7 cellular contexts compared by ENCODE assay signal in genomic region chr1:24555591-24556413, GRCh38. TPM values are rescaled to one million over a fixed set of nuclear protein-coding genes. Genes with fewer than 3 reads are reported as not detected.
A peak's percentile ranks its signal among the peaks of the same experiment; 100 is the strongest.
DNase-seq lines count a peak whose midpoint lies in the region; ATAC-seq, FAIRE-seq and TF ChIP-seq lines count a peak whose summit lies in the region.

Gene NCMAP (plus strand): TSS chr1:24556087. CDS start chr1:24595431, 39,344 bp downstream.

- DNase-seq in NCI-H510A treated with DMSO at 0.1 percent for 48 hours (lab: John Stamatoyannopoulos, UW) (peak; percentile 59), activated T-cell treated with anti-CD3 and anti-CD28 coated beads for 24 hours (ENCODE audit: low read depth) (peak; percentile 30), cardiac muscle cell (ENCODE audit: low read depth in 1 of 2, low spot score in 1 of 2) (peak in 1 of 2 donors; percentile 51), small intestine (peak; percentile 66)

- H3K4me3 ChIP-seq in cardiac muscle cell: peak within 1 kb of the TSS; percentile 25
- peak within 1 kb of the TSS; percentile 18 to 62 for H3K4me3 ChIP-seq in small intestine (ENCODE audit: low read depth in 1 of 2, low read length in 2 of 2)

- no peak for TF ChIP-seq CTCF in cardiac muscle cell (IDR thresholded peaks at IDR 0.05; ENCODE audit: low read depth, low read length)

- no peak for FAIRE-seq in small intestine (lab: Jason Lieb, UNC)

- H3K36me3 ChIP-seq in cardiac muscle cell: no peaks in the 10 kb centered on the region
- no peaks in the 10 kb centered on the region for H3K36me3 ChIP-seq in small intestine (ENCODE audit: control insufficient read depth in 2 of 2, insufficient read depth in 2 of 2, low read length in 2 of 2)

- H3K27ac ChIP-seq in cardiac muscle cell (no peak within 1 kb of the TSS), small intestine (ENCODE audit: low read depth in 1 of 2, low read length in 1 of 2) (peak within 1 kb of the TSS in 1 of 2 donors; percentile 45)

- ATAC-seq in HG02970 (IDR thresholded peaks at IDR 0.05; ENCODE audit: low FRiP score, unreplicated experiment) (no peak), HG03354 (IDR thresholded peaks at IDR 0.05; ENCODE audit: poor library complexity, severe bottlenecking, unreplicated experiment) (no peak), HG02588 (IDR thresholded peaks at IDR 0.05; ENCODE audit: unreplicated experiment) (no peak)

- H3K4me1 ChIP-seq in cardiac muscle cell (ENCODE audit: low read depth) (peaks cover 14% of the 10 kb centered on the region), small intestine (ENCODE audit: control insufficient read depth in 2 of 2, insufficient read depth in 1 of 2, low read depth in 1 of 2, low read length in 1 of 2) (peaks cover 0 to 5% of the 10 kb centered on the region in 2 donors)

- H3K9me3 ChIP-seq in cardiac muscle cell (ENCODE audit: low read depth) (no peaks in the 10 kb centered on the region), small intestine (ENCODE audit: control insufficient read depth, low read depth) (no peaks in the 10 kb centered on the region)

- 2 to 3% (median 2%) methylated on average over 35 to 61 of the region's 61 CpGs for WGBS in small intestine, 3 donors

- H3K27me3 ChIP-seq in cardiac muscle cell: peaks cover 26% of the 10 kb centered on the region
- H3K27me3 ChIP-seq in small intestine (ENCODE audit: control insufficient read depth in 2 of 2, insufficient read depth in 2 of 2, low read length in 2 of 2): peaks cover 0 to 5% of the 10 kb centered on the region in 2 donors

RNA-seq across cellular contexts. Expression of gene NCMAP, which starts in this region (rescaled TPM):
- total RNA-seq in cardiac muscle cell: 0.11 TPM in 1 of 2 replicates, not detected in the other
- not detected in 2 replicates for polyA plus RNA-seq in cardiac muscle cell
- polyA plus RNA-seq in small intestine: 1 to 10 TPM in 2 of 3 donors, under 1 TPM in 1; 0.81 to 4.7 (median 1.3) TPM
